In genomic region chr11:14898286-14899086, GRCh38 we compare ENCODE assay signal across 22 cellular contexts. TPM values are rescaled to one million over a fixed set of nuclear protein-coding genes. Genes with fewer than 3 reads are reported as not detected.
A peak's percentile ranks its signal among the peaks of the same experiment; 100 is the strongest.
DNase-seq lines count a peak whose midpoint lies in the region; ATAC-seq and TF ChIP-seq lines count a peak whose summit lies in the region.
"Had no signal": no experiment of that assay in that cellular context is flagged by ENCODE, and none has a peak within 500 bp of the region (broad histone marks: within the 10 kb centered on the region; RNA-seq: fewer than 3 reads in every experiment).

No MANE protein-coding gene starts in this region.

- H3K4me1 ChIP-seq in osteoblast (ENCODE audit: insufficient read depth, low read length): no peaks in the 10 kb centered on the region
- H3K4me1 ChIP-seq: Caco-2, HAP-1 had no signal

- no peaks in the 10 kb centered on the region for H3K36me3 ChIP-seq in osteoblast (ENCODE audit: insufficient read depth, low read length)
- H3K36me3 ChIP-seq: HAP-1 had no signal

- H3K27ac Mint-ChIP-seq in central memory CD8-positive, alpha-beta T cell (ENCODE audit: low read depth): peak overlapping the region; percentile 36
- no peak overlapping the region for H3K27ac Mint-ChIP-seq in activated naive CD8-positive, alpha-beta T cell treated with anti-CD3 and anti-CD28 coated beads, Interleukin-2, amount 50 U/mL, for 24 hours
- H3K27ac Mint-ChIP-seq: CD4-positive, CD25-positive, alpha-beta regulatory T cell; IgD-negative memory B cell had no signal

- no peaks in the 10 kb centered on the region for H3K27me3 ChIP-seq in osteoblast (ENCODE audit: insufficient read depth, low read length)

- no peak for ATAC-seq in central memory CD8-positive, alpha-beta T cell (replicated peaks; ENCODE audit: extremely low read depth, poor library complexity, severe bottlenecking)
- no peak for ATAC-seq in activated naive CD8-positive, alpha-beta T cell treated with anti-CD3 and anti-CD28 coated beads, Interleukin-2, amount 50 U/mL, for 24 hours
- ATAC-seq in GM19395 (IDR thresholded peaks at IDR 0.05; ENCODE audit: unreplicated experiment): no peak
- ATAC-seq in GM18873 (IDR thresholded peaks at IDR 0.05; ENCODE audit: low FRiP score, unreplicated experiment): no peak

- no peaks in the 10 kb centered on the region for H4K20me1 ChIP-seq in osteoblast (ENCODE audit: insufficient read depth, low read length)

- H3K9me3 Mint-ChIP-seq in central memory CD8-positive, alpha-beta T cell: no peaks in the 10 kb centered on the region
- no peaks in the 10 kb centered on the region for H3K9me3 Mint-ChIP-seq in activated naive CD8-positive, alpha-beta T cell treated with anti-CD3 and anti-CD28 coated beads, Interleukin-2, amount 50 U/mL, for 24 hours
- H3K9me3 Mint-ChIP-seq: CD4-positive, CD25-positive, alpha-beta regulatory T cell; IgD-negative memory B cell had no signal

- DNase-seq in Daoy (ENCODE audit: low read depth) (peak; percentile 19), OCI-M1 (lab: John Stamatoyannopoulos, UW) (peak; percentile 44), osteoblast (ENCODE audit: insufficient read length, low spot score, missing footprints) (peak; percentile 64)
- DNase-seq in central memory CD8-positive, alpha-beta T cell (ENCODE audit: low spot score in 2 of 2): no peak
- DNase-seq in activated T-cell treated with anti-CD3 and anti-CD28 coated beads, Interleukin-2, amount 50 U/mL, for 1 hour: no peak
- DNase-seq in activated naive CD8-positive, alpha-beta T cell treated with anti-CD3 and anti-CD28 coated beads, Interleukin-2, amount 50 U/mL, for 24 hours: no peak
- DNase-seq: ACHN; AML-193; Caco-2; CD4-positive, CD25-positive, alpha-beta regulatory T cell; DMS153; EL; NCI-H1048; NCI-H2081 treated with DMSO at 0.1 percent for 48 hours; NCI-H510A; NCI-H774 had no signal

- no peak overlapping the region for H3K4me3 ChIP-seq in osteoblast (ENCODE audit: insufficient read depth, low read length)
- H3K4me3 ChIP-seq: HAP-1, SK-N-MC had no signal

- no peaks in the 10 kb centered on the region for H3K27me3 Mint-ChIP-seq in central memory CD8-positive, alpha-beta T cell
- H3K27me3 Mint-ChIP-seq in activated naive CD8-positive, alpha-beta T cell treated with anti-CD3 and anti-CD28 coated beads, Interleukin-2, amount 50 U/mL, for 24 hours: no peaks in the 10 kb centered on the region
- H3K27me3 Mint-ChIP-seq: CD4-positive, CD25-positive, alpha-beta regulatory T cell had no signal

- H3K36me3 Mint-ChIP-seq in central memory CD8-positive, alpha-beta T cell (ENCODE audit: insufficient read depth): no peaks in the 10 kb centered on the region
- no peaks in the 10 kb centered on the region for H3K36me3 Mint-ChIP-seq in activated naive CD8-positive, alpha-beta T cell treated with anti-CD3 and anti-CD28 coated beads, Interleukin-2, amount 50 U/mL, for 24 hours (ENCODE audit: low read depth)
- H3K36me3 Mint-ChIP-seq: CD4-positive, CD25-positive, alpha-beta regulatory T cell had no signal

- H3K79me2 ChIP-seq in osteoblast (ENCODE audit: insufficient read depth, low read length): no peaks in the 10 kb centered on the region

- H3K4me2 ChIP-seq in osteoblast (ENCODE audit: insufficient read depth, low read length): no peak overlapping the region

- TF ChIP-seq CTCF in osteoblast (IDR thresholded peaks at IDR 0.05; ENCODE audit: extremely low read depth, low read depth, low read length): no peak

- no peak overlapping the region for H2AFZ ChIP-seq in osteoblast (ENCODE audit: low read length)

- no peak overlapping the region for H3K27ac ChIP-seq in osteoblast (ENCODE audit: low read depth, low read length)
- H3K27ac ChIP-seq: HL-60, SK-N-MC had no signal

- H3K4me1 Mint-ChIP-seq in central memory CD8-positive, alpha-beta T cell: no peaks in the 10 kb centered on the region
- H3K4me1 Mint-ChIP-seq in activated naive CD8-positive, alpha-beta T cell treated with anti-CD3 and anti-CD28 coated beads, Interleukin-2, amount 50 U/mL, for 24 hours: peaks cover 19% of the 10 kb centered on the region
- H3K4me1 Mint-ChIP-seq: IgD-negative memory B cell had no signal

- H3K4me3 Mint-ChIP-seq in central memory CD8-positive, alpha-beta T cell: no peak overlapping the region
- no peak overlapping the region for H3K4me3 Mint-ChIP-seq in activated naive CD8-positive, alpha-beta T cell treated with anti-CD3 and anti-CD28 coated beads, Interleukin-2, amount 50 U/mL, for 24 hours

- H3K9me3 ChIP-seq in osteoblast (ENCODE audit: low read depth, low read length): no peaks in the 10 kb centered on the region
- H3K9me3 ChIP-seq: Caco-2, HAP-1 had no signal

RNA-seq across cellular contexts. Expression of gene CYP2R1, which starts 6.5 kb away (rescaled TPM):
- total RNA-seq in Daoy (2014; rRNA removed; shearing (Covaris generic)): 9.8 and 20.0 TPM in 2 replicates
- total RNA-seq in osteoblast: 12.7 and 16.8 TPM in 2 replicates

Comparison
In these comparisons a context has a peak if more than half of its experiments do, and no peak if none do; other contexts are left out.
1. DNase-seq: peak in Daoy (single experiment), OCI-M1 (single experiment) and osteoblast (single experiment); none in central memory CD8-positive, alpha-beta T cell (0 of 2), activated T-cell treated with anti-CD3 and anti-CD28 coated beads, Interleukin-2, amount 50 U/mL, for 1 hour (single experiment) and activated naive CD8-positive, alpha-beta T cell treated with anti-CD3 and anti-CD28 coated beads, Interleukin-2, amount 50 U/mL, for 24 hours (single experiment).